23 cellular contexts compared by ENCODE assay signal in genomic region chr12:92183575-92183974, GRCh38.
"Had no signal": no experiment of that assay in that cellular context is flagged by ENCODE, and none has a peak within 500 bp of the region (broad histone marks: within the 10 kb centered on the region; RNA-seq: fewer than 3 reads in every experiment).

No MANE protein-coding gene starts in this region.

- H3K27me3 ChIP-seq: heart left ventricle, pancreas, transverse colon had no signal

- FAIRE-seq: bronchial epithelial cell, keratinocyte, urothelium cell line had no signal

- H3K4me1 Mint-ChIP-seq: endodermal cell, mesothelial cell of epicardium, nephron progenitor cell had no signal

- H3K9me3 Mint-ChIP-seq: activated naive CD4-positive, alpha-beta T cell treated with anti-CD3 and anti-CD28 coated beads, Interleukin-2, amount 10 ng/mL, durations not matched to agents 7 days and 5 days; endodermal cell had no signal

- H3K36me3 ChIP-seq: heart left ventricle, lower lobe of right lung, pancreas, transverse colon had no signal

- ATAC-seq: activated CD8-positive, alpha-beta memory T cell treated with anti-CD3 and anti-CD28 coated beads, Interleukin-2, amount 10 ng/mL, durations not matched to agents 7 days and 5 days; activated CD8-positive, alpha-beta T cell treated with anti-CD3 and anti-CD28 coated beads for 36 hours; heart left ventricle; left lobe of liver; lower lobe of right lung; pancreas; psoas muscle had no signal

- H3K36me3 Mint-ChIP-seq: activated CD8-positive, alpha-beta memory T cell treated with anti-CD3 and anti-CD28 coated beads, Interleukin-2, amount 10 ng/mL, durations not matched to agents 7 days and 5 days had no signal

- DNase-seq: activated CD4-positive, alpha-beta T cell treated with anti-CD3 and anti-CD28 coated beads, Interleukin-2, amount 10 ng/mL, durations not matched to agents 7 days and 5 days; activated CD8-positive, alpha-beta memory T cell treated with anti-CD3 and anti-CD28 coated beads, Interleukin-2, amount 10 ng/mL, durations not matched to agents 7 days and 5 days; activated CD8-positive, alpha-beta T cell treated with anti-CD3 and anti-CD28 coated beads for 36 hours; activated effector memory CD4-positive, alpha-beta T cell treated with anti-CD3 and anti-CD28 coated beads, Interleukin-2, amount 50 U/mL, for 16 hours; activated naive CD4-positive, alpha-beta T cell treated with anti-CD3 and anti-CD28 coated beads, Interleukin-2, amount 10 ng/mL, durations not matched to agents 7 days and 5 days; activated T-cell treated with anti-CD3 and anti-CD28 coated beads for 4 hours; amygdala; cortex of kidney; endodermal cell; heart left ventricle; lower lobe of right lung; nephron progenitor cell; pancreas; psoas muscle; right cardiac atrium; stimulated activated CD4-positive, alpha-beta T cell treated with anti-CD3 and anti-CD28 coated beads, Interleukin-1b, Interleukin-23, amount 100 ng/mL, for 48 hours; transverse colon had no signal

- H3K4me1 ChIP-seq: heart left ventricle, lower lobe of right lung, pancreas, psoas muscle, transverse colon had no signal

- H3K27me3 Mint-ChIP-seq: activated CD4-positive, alpha-beta T cell treated with anti-CD3 and anti-CD28 coated beads, Interleukin-2, amount 10 ng/mL, durations not matched to agents 7 days and 5 days; activated CD8-positive, alpha-beta memory T cell treated with anti-CD3 and anti-CD28 coated beads, Interleukin-2, amount 10 ng/mL, durations not matched to agents 7 days and 5 days; activated CD8-positive, alpha-beta T cell treated with anti-CD3 and anti-CD28 coated beads for 36 hours; activated naive CD4-positive, alpha-beta T cell treated with anti-CD3 and anti-CD28 coated beads, Interleukin-2, amount 10 ng/mL, durations not matched to agents 7 days and 5 days had no signal

- H3K9me3 ChIP-seq: lower lobe of right lung, pancreas, psoas muscle, transverse colon had no signal

- H3K27ac ChIP-seq: epithelial cell of prostate, heart left ventricle, lower lobe of right lung, pancreas, psoas muscle, transverse colon had no signal

- H3K4me3 Mint-ChIP-seq: activated CD4-positive, alpha-beta T cell treated with anti-CD3 and anti-CD28 coated beads, Interleukin-2, amount 10 ng/mL, durations not matched to agents 7 days and 5 days; activated CD8-positive, alpha-beta memory T cell treated with anti-CD3 and anti-CD28 coated beads, Interleukin-2, amount 10 ng/mL, durations not matched to agents 7 days and 5 days; activated CD8-positive, alpha-beta T cell treated with anti-CD3 and anti-CD28 coated beads for 36 hours; activated naive CD4-positive, alpha-beta T cell treated with anti-CD3 and anti-CD28 coated beads, Interleukin-2, amount 10 ng/mL, durations not matched to agents 7 days and 5 days; endodermal cell; mesothelial cell of epicardium; nephron progenitor cell had no signal

- H3K4me3 ChIP-seq: heart left ventricle, lower lobe of right lung, pancreas, psoas muscle, transverse colon had no signal

- H3K27ac Mint-ChIP-seq: activated CD4-positive, alpha-beta T cell treated with anti-CD3 and anti-CD28 coated beads, Interleukin-2, amount 10 ng/mL, durations not matched to agents 7 days and 5 days; activated CD8-positive, alpha-beta T cell treated with anti-CD3 and anti-CD28 coated beads for 36 hours; endodermal cell; mesothelial cell of epicardium; nephron progenitor cell had no signal
